ENCODE assay signal across 10 cellular contexts in genomic region chr21:35189077-35189863, GRCh38.
DNase-seq lines count a peak whose midpoint lies in the region; ATAC-seq and TF ChIP-seq lines count a peak whose summit lies in the region.
"Had no signal": no experiment of that assay in that cellular context is flagged by ENCODE, and none has a peak within 500 bp of the region (broad histone marks: within the 10 kb centered on the region; RNA-seq: fewer than 3 reads in every experiment).

No MANE protein-coding gene starts in this region.

- no peaks in the 10 kb centered on the region for H4K20me1 ChIP-seq in SK-N-SH (ENCODE audit: insufficient read depth)

- 10% methylated on average over 8 of the region's 8 CpGs for WGBS in SK-N-SH (ENCODE audit: low lambda C conversion rate)
- WGBS in sigmoid colon, 2 donors: 49 to 66% methylated on average over 8 of the region's 8 CpGs

- peak overlapping the region; percentile 54 for H3K4me2 ChIP-seq in SK-N-SH

- H3F3A ChIP-seq in SK-N-SH (replicated peaks; ENCODE audit: insufficient read depth): peaks cover 12% of the 10 kb centered on the region

- TF ChIP-seq EP300 in SK-N-SH (IDR thresholded peaks at IDR 0.05; ENCODE audit: borderline replicate concordance in 1 of 2, low read depth in 1 of 2, low read length in 1 of 2): peak in 1 of 2 experiments; percentile 87; a peak in 2 of 4 replicates
- TF ChIP-seq EP300 in sigmoid colon (IDR thresholded peaks at IDR 0.05): no peak

- H3K9me3 ChIP-seq in SK-N-SH: no peaks in the 10 kb centered on the region
- no peaks in the 10 kb centered on the region for H3K9me3 ChIP-seq in sigmoid colon

- H3K9ac ChIP-seq in SK-N-SH: peak overlapping the region; percentile 8; the same call in 1 of the 2 replicates

- DNase-seq in SK-N-SH (peak; percentile 57), sigmoid colon (no peak), cerebellar nuclear complex (lab: John Stamatoyannopoulos, UW) (no peak), NCI-H748 (lab: John Stamatoyannopoulos, UW; ENCODE audit: unreplicated experiment) (no peak), NCI-H82 treated with DMSO at 0.1 percent for 48 hours (lab: John Stamatoyannopoulos, UW; ENCODE audit: unreplicated experiment) (no peak)
- no peak for DNase-seq in activated naive CD4-positive, alpha-beta T cell treated with anti-CD3 and anti-CD28 coated beads, Interleukin-2, amount 50 U/mL, for 16 hours
- DNase-seq: NCI-H1436 had no signal

- intact Hi-C loops in sigmoid colon (cut with DNase I): no loop called here

- no peak for TF ChIP-seq RAD21 in SK-N-SH (IDR thresholded peaks at IDR 0.05; ENCODE audit: low read length)

- H3K27ac ChIP-seq in SK-N-SH (ENCODE audit: low read depth in 2 of 2, low read length in 1 of 2) (peak overlapping the region; percentile 71 to 81; a peak in 3 of 4 replicates), sigmoid colon (peak overlapping the region in 3 of 4 donors; percentile 55 to 78 (median 75))

- H2AFZ ChIP-seq in SK-N-SH (ENCODE audit: low read depth): peak overlapping the region; percentile 66; the same call in 1 of the 2 replicates

- ATAC-seq in GM18867 (IDR thresholded peaks at IDR 0.05; ENCODE audit: unreplicated experiment) (peak; percentile 74), HG02642 (IDR thresholded peaks at IDR 0.05; ENCODE audit: poor library complexity, unreplicated experiment) (peak; percentile 95)
- ATAC-seq: natural killer cell treated with Interleukin-12 subunit alpha and Interleukin-12 subunit beta and Interleukin-15 and Interleukin-18, amount 100 ng/mL, for 72 hours had no signal

- no peaks in the 10 kb centered on the region for H3K79me2 ChIP-seq in SK-N-SH (ENCODE audit: insufficient read depth)

- no peak for TF ChIP-seq POLR2A in sigmoid colon (IDR thresholded peaks at IDR 0.05)

- H3K4me3 ChIP-seq in SK-N-SH (ENCODE audit: low read depth in 2 of 2, low read length in 1 of 2) (peak overlapping the region; percentile 22 to 41; a peak in 3 of 4 replicates), sigmoid colon (peak overlapping the region in 1 of 4 donors; percentile 10)

- POLR2A ChIA-PET in SK-N-SH (lab: Yijun Ruan, JAX): interaction anchor here (0.6 kb wide), 1 partner anchor 16 kb away, joined by 3 read pairs; no protein-coding TSS in a partner anchor

- H3K36me3 ChIP-seq in SK-N-SH (replicated peaks in 1 of 2; ENCODE audit: control insufficient read depth in 1 of 2, insufficient read depth in 2 of 2, low read length in 1 of 2) (no peaks in the 10 kb centered on the region), sigmoid colon (no peaks in the 10 kb centered on the region)

- no peaks in the 10 kb centered on the region for H3K9me2 ChIP-seq in SK-N-SH

- H3K27me3 ChIP-seq in SK-N-SH (ENCODE audit: insufficient read depth) (no peaks in the 10 kb centered on the region), sigmoid colon (no peaks in the 10 kb centered on the region)

- H3K4me1 ChIP-seq in SK-N-SH (ENCODE audit: control insufficient read depth in 1 of 2, insufficient read depth in 2 of 2, low read depth in 1 of 2, low read length in 1 of 2) (peaks cover 4 to 11% of the 10 kb centered on the region in 2 experiments; a peak in 2 of 4 replicates), sigmoid colon (peaks cover 0 to 25% (median 14%) of the 10 kb centered on the region in 4 donors)

- TF ChIP-seq CTCF in SK-N-SH (IDR thresholded peaks at IDR 0.05) (no peak), sigmoid colon (IDR thresholded peaks at IDR 0.05) (no peak)

- CTCF ChIA-PET in SK-N-SH (lab: Yijun Ruan, JAX): interaction anchor here (0.6 to 1.5 kb wide), 3 partner anchors 9 to 499 kb away, joined by 3 to 5 read pairs (median 4); no protein-coding TSS in a partner anchor

TF ChIP-seq in SK-N-SH, 30 proteins besides CTCF, POLR2A, EP300 and RAD21 (continues in another document):
- no peak for TF ChIP-seq FOXJ3 (CRISPR knock-in tag; IDR thresholded peaks at IDR 0.05)
- peak; percentile 52; the same call in 1 of the 2 replicates for TF ChIP-seq SIN3A (IDR thresholded peaks at IDR 0.05; ENCODE audit: borderline replicate concordance, low read depth, low read length)
- TF ChIP-seq POLR2AphosphoS5 (IDR thresholded peaks at IDR 0.05; ENCODE audit: low read depth, low read length): peak; percentile 73
- peak; percentile 89 for TF ChIP-seq PBX3 (IDR thresholded peaks at IDR 0.05)
- TF ChIP-seq MEF2A (IDR thresholded peaks at IDR 0.05; ENCODE audit: borderline replicate concordance, low read depth): 0 out of 2 replicates have a peak, but pooled peaks have one; percentile 37
- no peak for TF ChIP-seq IRF3 (IDR thresholded peaks at IDR 0.05; ENCODE audit: low read depth, low read length)
- peak; percentile 64; the same call in 1 of the 2 replicates for TF ChIP-seq FOXM1 (IDR thresholded peaks at IDR 0.05; ENCODE audit: low read depth)
- no peak for TF ChIP-seq TAF1 (IDR thresholded peaks at IDR 0.05; ENCODE audit: borderline replicate concordance, low read depth, low read length)
- TF ChIP-seq RCOR1 (IDR thresholded peaks at IDR 0.05; ENCODE audit: low read length): peak; percentile 74; the same call in 1 of the 2 replicates
- TF ChIP-seq TEAD4 (IDR thresholded peaks at IDR 0.05; ENCODE audit: borderline replicate concordance, insufficient read depth): peak; percentile 69
- TF ChIP-seq RXRA (IDR thresholded peaks at IDR 0.05; ENCODE audit: borderline replicate concordance, low read depth): peak; percentile 51; the same call in 1 of the 2 replicates
- no peak for TF ChIP-seq ZBTB33 (IDR thresholded peaks at IDR 0.05; ENCODE audit: borderline replicate concordance, low read depth)
- no peak for TF ChIP-seq USF2 (IDR thresholded peaks at IDR 0.05; ENCODE audit: borderline replicate concordance, low read depth, low read length)
- no peak for TF ChIP-seq NRF1 (IDR thresholded peaks at IDR 0.05; ENCODE audit: low read depth, low read length)
- TF ChIP-seq RFX5 (IDR thresholded peaks at IDR 0.05; ENCODE audit: low read length): no peak
- TF ChIP-seq NFIC (IDR thresholded peaks at IDR 0.05; ENCODE audit: borderline replicate concordance): peak; percentile 67
- peak; percentile 99 for TF ChIP-seq TCF12 (IDR thresholded peaks at IDR 0.05)
- TF ChIP-seq ELF1 (IDR thresholded peaks at IDR 0.05): no peak
- TF ChIP-seq CHD2 (IDR thresholded peaks at IDR 0.05; ENCODE audit: low read length, partially characterized antibody): no peak
- TF ChIP-seq FOSL2 (IDR thresholded peaks at IDR 0.05; ENCODE audit: borderline replicate concordance, low read depth): 0 out of 2 replicates have a peak, but pooled peaks have one; percentile 6
- no peak for TF ChIP-seq GATA2 (CRISPR knock-in tag; IDR thresholded peaks at IDR 0.05)
- TF ChIP-seq JUND (IDR thresholded peaks at IDR 0.05): peak; percentile 74
- no peak for TF ChIP-seq EZH2phosphoT487 (IDR thresholded peaks at IDR 0.05; ENCODE audit: borderline replicate concordance, low read depth)
- TF ChIP-seq GABPA (IDR thresholded peaks at IDR 0.05; ENCODE audit: low read depth): 0 out of 2 replicates have a peak, but pooled peaks have one; percentile 22
- TF ChIP-seq MXI1 (IDR thresholded peaks at IDR 0.05; ENCODE audit: low read depth, low read length): no peak
